ENCODE assay signal across 18 cellular contexts in the genomic region with DNA sequence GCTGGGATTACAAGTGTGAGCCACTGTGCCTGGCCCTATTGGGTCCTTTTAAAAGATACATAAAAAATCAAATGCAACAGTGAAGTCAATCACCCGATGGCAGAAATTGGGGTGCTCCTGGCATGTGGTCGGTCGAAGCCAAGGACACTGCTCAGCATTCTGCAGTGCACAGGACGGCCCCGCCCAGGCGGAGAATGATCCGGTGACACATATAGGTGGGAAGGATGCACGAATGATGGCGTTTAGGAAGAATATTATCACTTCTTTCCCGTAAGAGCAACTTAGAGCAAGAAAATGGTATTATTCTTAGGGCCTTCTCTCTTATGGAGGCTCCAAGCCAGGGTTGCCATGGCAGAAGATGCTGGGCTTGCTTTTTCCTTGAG. TPM values are rescaled to one million over a fixed set of nuclear protein-coding genes. Genes with fewer than 3 reads are reported as not detected.
DNase-seq lines count a peak whose midpoint lies in the region; ATAC-seq and TF ChIP-seq lines count a peak whose summit lies in the region.
"Had no signal": no experiment of that assay in that cellular context is flagged by ENCODE, and none has a peak within 500 bp of the region (broad histone marks: within the 10 kb centered on the region; RNA-seq: fewer than 3 reads in every experiment).

No MANE protein-coding gene starts in this region.

- POLR2A ChIA-PET in T-cell (lab: Charles Lee) = no interaction called here

- peaks cover 13% of the 10 kb centered on the region for H3K36me3 Mint-ChIP-seq in activated naive CD4-positive, alpha-beta T cell treated with anti-CD3 and anti-CD28 coated beads for 36 hours (ENCODE audit: low read depth)
- peaks cover 5 to 7% of the 10 kb centered on the region in 2 donors for H3K36me3 Mint-ChIP-seq in activated naive CD4-positive, alpha-beta T cell treated with anti-CD3 and anti-CD28 coated beads, Interleukin-2, amount 50 U/mL, for 72 hours
- peaks cover 10% of the 10 kb centered on the region for H3K36me3 Mint-ChIP-seq in T-cell
- peaks cover 29% of the 10 kb centered on the region for H3K36me3 Mint-ChIP-seq in effector memory CD8-positive, alpha-beta T cell (ENCODE audit: insufficient read depth)

- H3K4me1 Mint-ChIP-seq in activated naive CD4-positive, alpha-beta T cell treated with anti-CD3 and anti-CD28 coated beads for 36 hours (ENCODE audit: low read depth) = peaks cover 20% of the 10 kb centered on the region
- peaks cover 21 to 23% (median 22%) of the 10 kb centered on the region in 3 donors for H3K4me1 Mint-ChIP-seq in T-cell
- peaks cover 14 to 15% of the 10 kb centered on the region in 2 donors for H3K4me1 Mint-ChIP-seq in effector memory CD8-positive, alpha-beta T cell (ENCODE audit: low read depth in 2 of 2)
- peaks cover 25% of the 10 kb centered on the region for H3K4me1 Mint-ChIP-seq in stimulated activated naive CD8-positive, alpha-beta T cell treated with anti-CD3 and anti-CD28 coated beads, Interleukin-15, amount 100 ng/mL, for 72 hours
- H3K4me1 Mint-ChIP-seq: nephron progenitor cell had no signal

- no peak overlapping the region for H3K4me3 ChIP-seq in foreskin fibroblast (ENCODE audit: low read depth in 1 of 2, low read length in 2 of 2)
- H3K4me3 ChIP-seq: dorsolateral prefrontal cortex, sigmoid colon had no signal

- CTCF ChIA-PET in activated naive CD4-positive, alpha-beta T cell treated with anti-CD3 and anti-CD28 coated beads for 36 hours (lab: Charles Lee) = no interaction called here
- CTCF ChIA-PET in T-cell (lab: Charles Lee) = no interaction called here

- H3K27me3 Mint-ChIP-seq in activated naive CD4-positive, alpha-beta T cell treated with anti-CD3 and anti-CD28 coated beads for 36 hours (ENCODE audit: low read depth) = no peaks in the 10 kb centered on the region
- no peaks in the 10 kb centered on the region for H3K27me3 Mint-ChIP-seq in T-cell
- H3K27me3 Mint-ChIP-seq in effector memory CD8-positive, alpha-beta T cell = no peaks in the 10 kb centered on the region
- no peaks in the 10 kb centered on the region for H3K27me3 Mint-ChIP-seq in stimulated activated naive CD8-positive, alpha-beta T cell treated with anti-CD3 and anti-CD28 coated beads, Interleukin-15, amount 100 ng/mL, for 72 hours

- no peak for TF ChIP-seq CTCF in foreskin fibroblast (IDR thresholded peaks at IDR 0.05; ENCODE audit: low read depth, low read length)

- H3K4me3 Mint-ChIP-seq in activated naive CD4-positive, alpha-beta T cell treated with anti-CD3 and anti-CD28 coated beads for 36 hours = peak overlapping the region; percentile 35
- H3K4me3 Mint-ChIP-seq in T-cell = peak overlapping the region in 2 of 3 donors; percentile 71 to 74
- peak overlapping the region in 1 of 2 donors; percentile 53 for H3K4me3 Mint-ChIP-seq in effector memory CD8-positive, alpha-beta T cell
- H3K4me3 Mint-ChIP-seq in stimulated activated naive CD8-positive, alpha-beta T cell treated with anti-CD3 and anti-CD28 coated beads, Interleukin-15, amount 100 ng/mL, for 72 hours = peak overlapping the region; percentile 83 to 93
- H3K4me3 Mint-ChIP-seq: nephron progenitor cell had no signal

- peak overlapping the region; percentile 65 for H3K27ac Mint-ChIP-seq in activated naive CD4-positive, alpha-beta T cell treated with anti-CD3 and anti-CD28 coated beads for 36 hours
- H3K27ac Mint-ChIP-seq in activated naive CD4-positive, alpha-beta T cell treated with anti-CD3 and anti-CD28 coated beads, Interleukin-2, amount 50 U/mL, for 72 hours = peak overlapping the region in 1 of 2 donors; percentile 84
- H3K27ac Mint-ChIP-seq in T-cell = peak overlapping the region in 1 of 2 donors; percentile 78
- peak overlapping the region; percentile 57 to 70 for H3K27ac Mint-ChIP-seq in effector memory CD8-positive, alpha-beta T cell
- peak overlapping the region; percentile 94 to 95 for H3K27ac Mint-ChIP-seq in stimulated activated naive CD8-positive, alpha-beta T cell treated with anti-CD3 and anti-CD28 coated beads, Interleukin-15, amount 100 ng/mL, for 72 hours

- intact Hi-C loops in activated naive CD4-positive, alpha-beta T cell treated with anti-CD3 and anti-CD28 coated beads for 36 hours (cut with micrococcal nuclease) = no loop called here

- H3K9me3 Mint-ChIP-seq in activated naive CD4-positive, alpha-beta T cell treated with anti-CD3 and anti-CD28 coated beads for 36 hours = no peaks in the 10 kb centered on the region
- H3K9me3 Mint-ChIP-seq in activated naive CD4-positive, alpha-beta T cell treated with anti-CD3 and anti-CD28 coated beads, Interleukin-2, amount 50 U/mL, for 72 hours = no peaks in the 10 kb centered on the region
- H3K9me3 Mint-ChIP-seq in T-cell = no peaks in the 10 kb centered on the region
- no peaks in the 10 kb centered on the region for H3K9me3 Mint-ChIP-seq in effector memory CD8-positive, alpha-beta T cell
- H3K9me3 Mint-ChIP-seq in stimulated activated naive CD8-positive, alpha-beta T cell treated with anti-CD3 and anti-CD28 coated beads, Interleukin-15, amount 100 ng/mL, for 72 hours = no peaks in the 10 kb centered on the region

- DNase-seq in activated naive CD4-positive, alpha-beta T cell treated with anti-CD3 and anti-CD28 coated beads for 36 hours = no peak
- no peak for DNase-seq in activated naive CD4-positive, alpha-beta T cell treated with anti-CD3 and anti-CD28 coated beads, Interleukin-2, amount 50 U/mL, for 72 hours (ENCODE audit: low spot score in 2 of 2)
- DNase-seq in T-cell (no peak), NCI-H1436 (lab: John Stamatoyannopoulos, UW) (no peak), foreskin fibroblast (no peak)
- no peak for DNase-seq in effector memory CD8-positive, alpha-beta T cell
- no peak for DNase-seq in stimulated activated naive CD8-positive, alpha-beta T cell treated with anti-CD3 and anti-CD28 coated beads, Interleukin-15, amount 100 ng/mL, for 72 hours
- DNase-seq: activated effector memory CD4-positive, alpha-beta T cell treated with Interleukin-2 at 50 U/mL for 16 hours; aorta; caudate nucleus; dorsolateral prefrontal cortex; left cardiac atrium; mesendoderm; NCI-H1417 treated with DMSO at 0.1 percent for 48 hours; NCI-H69; nephron progenitor cell; sigmoid colon had no signal

- ATAC-seq in activated naive CD4-positive, alpha-beta T cell treated with anti-CD3 and anti-CD28 coated beads, Interleukin-2, amount 50 U/mL, for 72 hours = no peak
- no peak for ATAC-seq in T-cell (replicated peaks in 1 of 4)
- ATAC-seq in effector memory CD8-positive, alpha-beta T cell (replicated peaks) = no peak
- no peak for ATAC-seq in stimulated activated naive CD8-positive, alpha-beta T cell treated with anti-CD3 and anti-CD28 coated beads, Interleukin-15, amount 100 ng/mL, for 72 hours
- ATAC-seq: esophagus mucosa, left cardiac atrium had no signal

RNA-seq across cellular contexts. Expression of a gene that starts 3.2 kb away (rescaled TPM):
- not detected for total RNA-seq in activated naive CD4-positive, alpha-beta T cell treated with anti-CD3 and anti-CD28 coated beads for 36 hours
- total RNA-seq in activated naive CD4-positive, alpha-beta T cell treated with anti-CD3 and anti-CD28 coated beads, Interleukin-2, amount 50 U/mL, for 72 hours = under 1 TPM in 1 of 2 donors, not detected in 1; 0.75 TPM
- under 1 TPM in 4 of 5 donors, not detected in 1; 0.33 to 0.55 (median 0.47) TPM for total RNA-seq in T-cell

RNA-seq across cellular contexts. Expression of a gene that starts 21.7 kb away (rescaled TPM):
- total RNA-seq in activated naive CD4-positive, alpha-beta T cell treated with anti-CD3 and anti-CD28 coated beads for 36 hours = 1 to 10 TPM; 8.7 to 8.9 TPM
- total RNA-seq in activated naive CD4-positive, alpha-beta T cell treated with anti-CD3 and anti-CD28 coated beads, Interleukin-2, amount 50 U/mL, for 72 hours = 10 to 100 TPM; 15.9 to 16.0 TPM
- total RNA-seq in T-cell = 10 to 100 TPM; 12.4 to 35.8 (median 21.6) TPM

RNA-seq across cellular contexts. Expression of a gene that starts 34.4 kb away (rescaled TPM):
- under 1 TPM; 0.88 to 0.89 TPM for total RNA-seq in activated naive CD4-positive, alpha-beta T cell treated with anti-CD3 and anti-CD28 coated beads for 36 hours
- total RNA-seq in activated naive CD4-positive, alpha-beta T cell treated with anti-CD3 and anti-CD28 coated beads, Interleukin-2, amount 50 U/mL, for 72 hours = 1 to 10 TPM; 1.2 to 2.6 TPM
- 1 to 10 TPM; 1.1 to 3.5 (median 2.0) TPM for total RNA-seq in T-cell
